Comparison of ENCODE assay signal across 16 cellular contexts in the genomic region with DNA sequence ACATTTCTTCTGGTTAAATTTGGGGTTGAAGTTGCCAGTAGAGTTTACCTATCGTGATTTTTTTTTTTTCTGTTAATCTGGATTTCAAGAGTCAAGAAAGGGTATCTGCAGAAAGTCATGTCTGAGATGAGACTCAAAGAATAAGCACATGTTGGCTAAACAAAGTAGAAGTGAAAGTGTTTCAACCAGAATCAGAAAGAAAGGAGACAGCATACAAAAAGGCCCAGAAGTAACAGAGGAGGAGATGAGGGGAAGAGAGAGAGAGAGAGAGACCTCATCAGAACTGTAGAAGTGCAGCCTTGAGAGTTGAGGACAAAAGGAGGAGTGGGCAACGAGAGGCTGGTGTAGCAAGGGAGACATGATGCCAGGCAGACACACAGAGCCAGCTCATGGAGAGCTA. TPM values are rescaled to one million over a fixed set of nuclear protein-coding genes. Genes with fewer than 3 reads are reported as not detected.
DNase-seq lines count a peak whose midpoint lies in the region; ATAC-seq, FAIRE-seq and TF ChIP-seq lines count a peak whose summit lies in the region.
"Had no signal": no experiment of that assay in that cellular context is flagged by ENCODE, and none has a peak within 500 bp of the region (broad histone marks: within the 10 kb centered on the region; RNA-seq: fewer than 3 reads in every experiment).

No MANE protein-coding gene starts in this region.

- no peak overlapping the region for H3K27ac ChIP-seq in transverse colon

- no peak overlapping the region for H3K4me3 ChIP-seq in transverse colon

- intact Hi-C loops in transverse colon (cut with DNase I; ENCODE audit: low total_unique reads), result no loop called here

- TF ChIP-seq POLR2A in GM12892 (IDR thresholded peaks at IDR 0.05; ENCODE audit: low read depth, low read length) (no peak), transverse colon (IDR thresholded peaks at IDR 0.05) (no peak)

- in situ Hi-C loops in transverse colon (cut with MboI; ENCODE audit: low pct_ligation_motif_present in 1 of 4, low pct_unique_long_range_greater_than_20kb in 1 of 4, low sequenced_read_pairs in 3 of 4), result loop anchor here in 3 of 4 donors (25.0 kb wide), 2 partner anchors 437 to 537 kb away; partner anchors contain the start of gene SLC17A6 (in 2 of the 3)

- no peaks in the 10 kb centered on the region for H3K9me3 ChIP-seq in transverse colon

- H3K36me3 ChIP-seq in transverse colon, result no peaks in the 10 kb centered on the region

- 78% methylated on average over 2 of the region's 2 CpGs for WGBS in transverse colon (ENCODE audit: low coverage in 1 of 2), 2 donors

- H3K4me1 ChIP-seq in transverse colon, result no peaks in the 10 kb centered on the region

- peak; percentile 73 for FAIRE-seq in GM12892 (lab: Jason Lieb, UNC)
- FAIRE-seq: endometrium had no signal

- H3K27me3 ChIP-seq in transverse colon, result no peaks in the 10 kb centered on the region

- ATAC-seq in GM19351 (IDR thresholded peaks at IDR 0.05; ENCODE audit: unreplicated experiment) (peak; percentile 87), HG02571 (IDR thresholded peaks at IDR 0.05; ENCODE audit: unreplicated experiment) (peak; percentile 71), HG03342 (IDR thresholded peaks at IDR 0.05; ENCODE audit: unreplicated experiment) (peak; percentile 71)
- ATAC-seq: right cardiac atrium, T-helper 17 cell had no signal

- TF ChIP-seq EP300 in transverse colon (IDR thresholded peaks at IDR 0.05; ENCODE audit: low read depth), result no peak

- DNase-seq in GM12892 (ENCODE audit: insufficient read length) (no peak), transverse colon (no peak), NCI-H774 (lab: John Stamatoyannopoulos, UW) (no peak)
- no peak for DNase-seq in activated CD8-positive, alpha-beta memory T cell treated with anti-CD3 and anti-CD28 coated beads for 24 hours
- no peak for DNase-seq in activated effector memory CD4-positive, alpha-beta T cell treated with Interleukin-2 at 50 U/mL for 16 hours
- DNase-seq: activated CD4-positive, alpha-beta T cell treated with anti-CD3 and anti-CD28 coated beads for 48 hours; kidney glomerular epithelial cell; NCI-H1048; right cardiac atrium; stimulated activated CD4-positive, alpha-beta T cell treated with anti-CD3 and anti-CD28 coated beads, Interleukin-4, amount 100 ng/mL, for 24 hours; stimulated activated naive CD4-positive, alpha-beta T cell treated with Interleukin-2 at 50 U/mL for 16 hours; T-helper 17 cell had no signal

- TF ChIP-seq CTCF in transverse colon (IDR thresholded peaks at IDR 0.05), result no peak

RNA-seq across cellular contexts. Expression of gene SVIP, which starts 54.9 kb away (rescaled TPM):
- polyA plus RNA-seq in GM12892 (2012; ENCODE audit: missing spikeins), result 51.4 TPM
- 10 to 100 TPM in 2 of 4 donors, 1 to 10 TPM in 1, under 1 TPM in 1; 1.00 to 14.0 (median 9.9) TPM for total RNA-seq in transverse colon
